1 cellular context compared by ENCODE assay signal in the genomic region with DNA sequence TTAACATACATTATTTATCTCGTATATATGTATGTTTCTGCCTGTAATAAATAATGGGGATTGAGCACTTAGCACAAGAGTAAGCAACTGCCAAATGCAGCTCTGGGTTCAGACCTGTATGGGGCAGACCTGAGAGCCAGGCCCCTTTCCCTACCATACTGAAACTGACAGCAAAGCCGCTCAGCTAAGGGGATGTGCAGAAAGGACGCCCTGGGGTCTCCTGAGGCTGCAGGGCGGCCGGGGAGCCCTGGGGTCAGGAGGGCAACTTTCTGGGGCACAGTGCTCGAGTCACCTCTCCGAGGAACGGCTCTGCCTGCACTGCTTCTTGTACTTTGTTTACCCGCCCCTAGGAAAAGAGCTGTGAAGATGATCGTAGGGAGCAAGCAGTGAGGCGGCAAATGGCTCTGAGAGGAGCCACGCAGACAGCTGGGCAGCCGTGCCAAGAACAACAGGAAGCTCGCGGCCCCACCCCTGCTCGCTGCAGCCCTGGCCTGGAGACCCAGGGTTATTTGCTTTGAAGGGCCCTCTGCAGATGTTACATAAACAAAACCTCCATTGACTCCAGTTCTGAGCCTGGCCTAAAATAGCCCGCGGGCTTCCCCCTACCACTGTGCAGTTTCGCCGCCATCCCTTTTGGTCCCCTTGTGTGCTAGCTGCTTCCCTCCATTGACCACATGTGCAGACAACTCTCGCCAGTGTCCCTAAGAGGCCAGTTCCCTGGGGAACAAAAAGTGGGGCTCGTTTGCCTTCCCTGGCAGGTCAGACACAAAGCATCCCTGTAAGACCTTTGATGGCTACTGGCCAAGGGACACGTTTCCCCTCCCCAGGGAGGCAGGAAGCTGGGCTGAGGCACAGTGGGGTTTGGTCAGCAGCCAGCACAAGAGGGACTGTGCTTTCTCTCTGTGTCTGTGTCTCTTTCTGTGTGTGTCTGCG.
A peak's percentile ranks its signal among the peaks of the same experiment; 100 is the strongest.
TF ChIP-seq lines count a peak whose summit lies in the region.

No MANE protein-coding gene starts in this region.

TF ChIP-seq in HepG2, 621 proteins besides CTCF, POLR2A, EP300 and RAD21 (continued from another document and continues in another):
- TF ChIP-seq, protein P1, sequence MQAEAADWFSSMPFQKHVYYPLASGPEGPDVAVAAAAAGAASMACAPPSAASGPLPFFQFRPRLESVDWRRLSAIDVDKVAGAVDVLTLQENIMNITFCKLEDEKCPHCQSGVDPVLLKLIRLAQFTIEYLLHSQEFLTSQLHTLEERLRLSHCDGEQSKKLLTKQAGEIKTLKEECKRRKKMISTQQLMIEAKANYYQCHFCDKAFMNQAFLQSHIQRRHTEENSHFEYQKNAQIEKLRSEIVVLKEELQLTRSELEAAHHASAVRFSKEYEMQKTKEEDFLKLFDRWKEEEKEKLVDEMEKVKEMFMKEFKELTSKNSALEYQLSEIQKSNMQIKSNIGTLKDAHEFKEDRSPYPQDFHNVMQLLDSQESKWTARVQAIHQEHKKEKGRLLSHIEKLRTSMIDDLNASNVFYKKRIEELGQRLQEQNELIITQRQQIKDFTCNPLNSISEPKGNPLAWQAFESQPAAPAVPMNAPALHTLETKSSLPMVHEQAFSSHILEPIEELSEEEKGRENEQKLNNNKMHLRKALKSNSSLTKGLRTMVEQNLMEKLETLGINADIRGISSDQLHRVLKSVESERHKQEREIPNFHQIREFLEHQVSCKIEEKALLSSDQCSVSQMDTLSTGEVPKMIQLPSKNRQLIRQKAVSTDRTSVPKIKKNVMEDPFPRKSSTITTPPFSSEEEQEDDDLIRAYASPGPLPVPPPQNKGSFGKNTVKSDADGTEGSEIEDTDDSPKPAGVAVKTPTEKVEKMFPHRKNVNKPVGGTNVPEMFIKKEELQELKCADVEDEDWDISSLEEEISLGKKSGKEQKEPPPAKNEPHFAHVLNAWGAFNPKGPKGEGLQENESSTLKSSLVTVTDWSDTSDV (CRISPR knock-in tag; IDR thresholded peaks at IDR 0.05), result no peak
- no peak for TF ChIP-seq MTA1 (CRISPR knock-in tag; IDR thresholded peaks at IDR 0.05; ENCODE audit: borderline replicate concordance)
- TF ChIP-seq ZNF543 (CRISPR knock-in tag; IDR thresholded peaks at IDR 0.05), result no peak
- TF ChIP-seq, protein P2, sequence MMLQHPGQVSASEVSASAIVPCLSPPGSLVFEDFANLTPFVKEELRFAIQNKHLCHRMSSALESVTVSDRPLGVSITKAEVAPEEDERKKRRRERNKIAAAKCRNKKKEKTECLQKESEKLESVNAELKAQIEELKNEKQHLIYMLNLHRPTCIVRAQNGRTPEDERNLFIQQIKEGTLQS (CRISPR knock-in tag; IDR thresholded peaks at IDR 0.05), result no peak
- no peak for TF ChIP-seq CREB1 (IDR thresholded peaks at IDR 0.05)
- TF ChIP-seq CREB1 (CRISPR knock-in tag; IDR thresholded peaks at IDR 0.05), result no peak
- no peak for TF ChIP-seq ZNF775 (CRISPR knock-in tag; IDR thresholded peaks at IDR 0.05; ENCODE audit: borderline replicate concordance)
- no peak for TF ChIP-seq CCAR2 (optimal IDR thresholded peaks at IDR 0.05; ENCODE audit: low read depth, low read length)
- TF ChIP-seq ZSCAN29 (CRISPR knock-in tag; conservative IDR thresholded peaks at IDR 0.05), result no peak
- no peak for TF ChIP-seq ZBTB21 (CRISPR knock-in tag; IDR thresholded peaks at IDR 0.05)
- no peak for TF ChIP-seq ZNF558 (CRISPR knock-in tag; IDR thresholded peaks at IDR 0.05; ENCODE audit: borderline replicate concordance)
- TF ChIP-seq DPF2 (CRISPR knock-in tag; IDR thresholded peaks at IDR 0.05; ENCODE audit: borderline replicate concordance, low read depth), result no peak
- no peak for TF ChIP-seq ZNF660 (CRISPR knock-in tag; IDR thresholded peaks at IDR 0.05; ENCODE audit: borderline replicate concordance, low read depth)
- TF ChIP-seq YEATS4 (CRISPR knock-in tag; IDR thresholded peaks at IDR 0.05; ENCODE audit: borderline replicate concordance), result 0 out of 2 replicates have a peak, but pooled peaks have one; percentile 40
- TF ChIP-seq, protein P3, sequence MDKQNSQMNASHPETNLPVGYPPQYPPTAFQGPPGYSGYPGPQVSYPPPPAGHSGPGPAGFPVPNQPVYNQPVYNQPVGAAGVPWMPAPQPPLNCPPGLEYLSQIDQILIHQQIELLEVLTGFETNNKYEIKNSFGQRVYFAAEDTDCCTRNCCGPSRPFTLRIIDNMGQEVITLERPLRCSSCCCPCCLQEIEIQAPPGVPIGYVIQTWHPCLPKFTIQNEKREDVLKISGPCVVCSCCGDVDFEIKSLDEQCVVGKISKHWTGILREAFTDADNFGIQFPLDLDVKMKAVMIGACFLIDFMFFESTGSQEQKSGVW (CRISPR knock-in tag; IDR thresholded peaks at IDR 0.05; ENCODE audit: borderline replicate concordance), result no peak
- TF ChIP-seq ZBTB3 (CRISPR knock-in tag; IDR thresholded peaks at IDR 0.05; ENCODE audit: borderline replicate concordance, low read depth), result no peak
- TF ChIP-seq, protein P4, sequence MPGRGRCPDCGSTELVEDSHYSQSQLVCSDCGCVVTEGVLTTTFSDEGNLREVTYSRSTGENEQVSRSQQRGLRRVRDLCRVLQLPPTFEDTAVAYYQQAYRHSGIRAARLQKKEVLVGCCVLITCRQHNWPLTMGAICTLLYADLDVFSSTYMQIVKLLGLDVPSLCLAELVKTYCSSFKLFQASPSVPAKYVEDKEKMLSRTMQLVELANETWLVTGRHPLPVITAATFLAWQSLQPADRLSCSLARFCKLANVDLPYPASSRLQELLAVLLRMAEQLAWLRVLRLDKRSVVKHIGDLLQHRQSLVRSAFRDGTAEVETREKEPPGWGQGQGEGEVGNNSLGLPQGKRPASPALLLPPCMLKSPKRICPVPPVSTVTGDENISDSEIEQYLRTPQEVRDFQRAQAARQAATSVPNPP (CRISPR knock-in tag; IDR thresholded peaks at IDR 0.05), result no peak
- no peak for TF ChIP-seq PCBP1 (IDR thresholded peaks at IDR 0.05; ENCODE audit: borderline replicate concordance, low read depth, low read length)
- no peak for TF ChIP-seq ZSCAN9 (CRISPR knock-in tag; IDR thresholded peaks at IDR 0.05; ENCODE audit: borderline replicate concordance)
- peak; percentile 55; the same call in 1 of the 2 replicates for TF ChIP-seq SALL1 (CRISPR knock-in tag; IDR thresholded peaks at IDR 0.05)
- TF ChIP-seq ELF4 (CRISPR knock-in tag; IDR thresholded peaks at IDR 0.05; ENCODE audit: borderline replicate concordance), result no peak
- TF ChIP-seq ZSCAN31 (CRISPR knock-in tag; IDR thresholded peaks at IDR 0.05; ENCODE audit: low read depth), result no peak
- TF ChIP-seq, protein P5, sequence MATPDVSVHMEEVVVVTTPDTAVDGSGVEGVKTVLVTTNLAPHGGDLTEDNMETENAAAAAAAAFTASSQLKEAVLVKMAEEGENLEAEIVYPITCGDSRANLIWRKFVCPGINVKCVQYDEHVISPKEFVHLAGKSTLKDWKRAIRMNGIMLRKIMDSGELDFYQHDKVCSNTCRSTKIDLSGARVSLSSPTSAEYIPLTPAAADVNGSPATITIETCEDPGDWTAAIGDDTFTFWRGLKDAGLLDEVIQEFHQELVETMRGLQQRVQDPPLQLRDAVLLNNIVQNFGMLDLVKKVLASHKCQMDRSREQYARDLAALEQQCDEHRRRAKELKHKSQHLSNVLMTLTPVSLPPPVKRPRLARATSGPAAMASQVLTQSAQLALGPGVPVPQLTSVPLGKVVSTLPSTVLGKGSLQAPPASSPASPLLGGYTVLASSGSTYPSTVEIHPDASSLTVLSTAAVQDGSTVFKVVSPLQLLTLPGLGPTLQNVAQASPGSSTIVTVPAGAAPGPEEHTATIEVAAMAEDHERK (CRISPR knock-in tag; IDR thresholded peaks at IDR 0.05; ENCODE audit: low read depth), result no peak
- TF ChIP-seq PHF20 (CRISPR knock-in tag; IDR thresholded peaks at IDR 0.05), result no peak
- TF ChIP-seq, protein P6, sequence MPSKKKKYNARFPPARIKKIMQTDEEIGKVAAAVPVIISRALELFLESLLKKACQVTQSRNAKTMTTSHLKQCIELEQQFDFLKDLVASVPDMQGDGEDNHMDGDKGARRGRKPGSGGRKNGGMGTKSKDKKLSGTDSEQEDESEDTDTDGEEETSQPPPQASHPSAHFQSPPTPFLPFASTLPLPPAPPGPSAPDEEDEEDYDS (CRISPR knock-in tag; IDR thresholded peaks at IDR 0.05), result no peak
- no peak for TF ChIP-seq IRX3 (CRISPR knock-in tag; IDR thresholded peaks at IDR 0.05; ENCODE audit: borderline replicate concordance, low read depth)
- TF ChIP-seq PAWR (CRISPR knock-in tag; IDR thresholded peaks at IDR 0.05; ENCODE audit: borderline replicate concordance), result no peak
- no peak for TF ChIP-seq EEA1 (CRISPR knock-in tag; IDR thresholded peaks at IDR 0.05; ENCODE audit: borderline replicate concordance)
- TF ChIP-seq POLR2AphosphoS2 (IDR thresholded peaks at IDR 0.05; ENCODE audit: low read depth, low read length), result no peak
- TF ChIP-seq, protein P7, sequence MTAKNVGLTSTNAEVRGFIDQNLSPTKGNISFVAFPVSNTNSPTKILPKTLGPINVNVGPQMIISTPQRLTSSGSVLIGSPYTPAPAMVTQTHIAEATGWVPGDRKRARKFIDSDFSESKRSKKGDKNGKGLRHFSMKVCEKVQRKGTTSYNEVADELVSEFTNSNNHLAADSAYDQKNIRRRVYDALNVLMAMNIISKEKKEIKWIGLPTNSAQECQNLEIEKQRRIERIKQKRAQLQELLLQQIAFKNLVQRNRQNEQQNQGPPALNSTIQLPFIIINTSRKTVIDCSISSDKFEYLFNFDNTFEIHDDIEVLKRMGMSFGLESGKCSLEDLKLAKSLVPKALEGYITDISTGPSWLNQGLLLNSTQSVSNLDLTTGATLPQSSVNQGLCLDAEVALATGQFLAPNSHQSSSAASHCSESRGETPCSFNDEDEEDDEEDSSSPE (CRISPR knock-in tag; IDR thresholded peaks at IDR 0.05), result no peak
- no peak for TF ChIP-seq CHD4 (IDR thresholded peaks at IDR 0.05; ENCODE audit: borderline replicate concordance, low read length)
- no peak for TF ChIP-seq FLYWCH1 (CRISPR knock-in tag; IDR thresholded peaks at IDR 0.05)
- peak; percentile 48; the same call in 1 of the 2 replicates for TF ChIP-seq ZNF264 (CRISPR knock-in tag; IDR thresholded peaks at IDR 0.05)
- no peak for TF ChIP-seq ZNF235 (CRISPR knock-in tag; IDR thresholded peaks at IDR 0.05; ENCODE audit: borderline replicate concordance)
- no peak for TF ChIP-seq SIX1 (CRISPR knock-in tag; IDR thresholded peaks at IDR 0.05; ENCODE audit: borderline replicate concordance)
- TF ChIP-seq, protein P8, sequence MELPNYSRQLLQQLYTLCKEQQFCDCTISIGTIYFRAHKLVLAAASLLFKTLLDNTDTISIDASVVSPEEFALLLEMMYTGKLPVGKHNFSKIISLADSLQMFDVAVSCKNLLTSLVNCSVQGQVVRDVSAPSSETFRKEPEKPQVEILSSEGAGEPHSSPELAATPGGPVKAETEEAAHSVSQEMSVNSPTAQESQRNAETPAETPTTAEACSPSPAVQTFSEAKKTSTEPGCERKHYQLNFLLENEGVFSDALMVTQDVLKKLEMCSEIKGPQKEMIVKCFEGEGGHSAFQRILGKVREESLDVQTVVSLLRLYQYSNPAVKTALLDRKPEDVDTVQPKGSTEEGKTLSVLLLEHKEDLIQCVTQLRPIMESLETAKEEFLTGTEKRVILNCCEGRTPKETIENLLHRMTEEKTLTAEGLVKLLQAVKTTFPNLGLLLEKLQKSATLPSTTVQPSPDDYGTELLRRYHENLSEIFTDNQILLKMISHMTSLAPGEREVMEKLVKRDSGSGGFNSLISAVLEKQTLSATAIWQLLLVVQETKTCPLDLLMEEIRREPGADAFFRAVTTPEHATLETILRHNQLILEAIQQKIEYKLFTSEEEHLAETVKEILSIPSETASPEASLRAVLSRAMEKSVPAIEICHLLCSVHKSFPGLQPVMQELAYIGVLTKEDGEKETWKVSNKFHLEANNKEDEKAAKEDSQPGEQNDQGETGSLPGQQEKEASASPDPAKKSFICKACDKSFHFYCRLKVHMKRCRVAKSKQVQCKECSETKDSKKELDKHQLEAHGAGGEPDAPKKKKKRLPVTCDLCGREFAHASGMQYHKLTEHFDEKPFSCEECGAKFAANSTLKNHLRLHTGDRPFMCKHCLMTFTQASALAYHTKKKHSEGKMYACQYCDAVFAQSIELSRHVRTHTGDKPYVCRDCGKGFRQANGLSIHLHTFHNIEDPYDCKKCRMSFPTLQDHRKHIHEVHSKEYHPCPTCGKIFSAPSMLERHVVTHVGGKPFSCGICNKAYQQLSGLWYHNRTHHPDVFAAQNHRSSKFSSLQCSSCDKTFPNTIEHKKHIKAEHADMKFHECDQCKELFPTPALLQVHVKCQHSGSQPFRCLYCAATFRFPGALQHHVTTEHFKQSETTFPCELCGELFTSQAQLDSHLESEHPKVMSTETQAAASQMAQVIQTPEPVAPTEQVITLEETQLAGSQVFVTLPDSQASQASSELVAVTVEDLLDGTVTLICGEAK (IDR thresholded peaks at IDR 0.05), result no peak
- TF ChIP-seq, protein P8 (CRISPR knock-in tag; IDR thresholded peaks at IDR 0.05), result no peak
- no peak for TF ChIP-seq THYN1 (CRISPR knock-in tag; IDR thresholded peaks at IDR 0.05; ENCODE audit: borderline replicate concordance, low read depth)
- TF ChIP-seq, protein P9, sequence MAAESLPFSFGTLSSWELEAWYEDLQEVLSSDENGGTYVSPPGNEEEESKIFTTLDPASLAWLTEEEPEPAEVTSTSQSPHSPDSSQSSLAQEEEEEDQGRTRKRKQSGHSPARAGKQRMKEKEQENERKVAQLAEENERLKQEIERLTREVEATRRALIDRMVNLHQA (CRISPR knock-in tag; IDR thresholded peaks at IDR 0.05), result no peak
